29 cellular contexts compared by ENCODE assay signal in genomic region chr7:157796846-157797245, GRCh38.
DNase-seq lines count a peak whose midpoint lies in the region; ATAC-seq, FAIRE-seq and TF ChIP-seq lines count a peak whose summit lies in the region.
"Had no signal": no experiment of that assay in that cellular context is flagged by ENCODE, and none has a peak within 500 bp of the region (broad histone marks: within the 10 kb centered on the region; RNA-seq: fewer than 3 reads in every experiment).

No MANE protein-coding gene starts in this region.

- H3K4me1 Mint-ChIP-seq in H9, result peaks cover 38 to 44% of the 10 kb centered on the region in 2 experiments
- H3K4me1 Mint-ChIP-seq in chondrocyte (ENCODE audit: low read depth), result no peaks in the 10 kb centered on the region
- H3K4me1 Mint-ChIP-seq: CD14-positive monocyte; CD4-positive, CD25-positive, alpha-beta regulatory T cell; CD8-positive, alpha-beta memory T cell had no signal

- H3K9me3 ChIP-seq in H9 (ENCODE audit: control insufficient read depth, low read depth, low read length) (no peaks in the 10 kb centered on the region), kidney (ENCODE audit: control insufficient read depth in 1 of 2, low read length in 2 of 2) (no peaks in the 10 kb centered on the region), neuronal stem cell (replicated peaks in 1 of 2; ENCODE audit: control insufficient read depth in 2 of 2, insufficient read depth in 1 of 2, low read depth in 1 of 2, low read length in 2 of 2) (peaks cover under 1 to 2% of the 10 kb centered on the region in 2 donors), vagina (no peaks in the 10 kb centered on the region), SK-N-SH (no peaks in the 10 kb centered on the region; the same call in 1 of the 2 replicates)
- H3K9me3 ChIP-seq: BE2C, BLaER1 had no signal

- no peaks in the 10 kb centered on the region for H3K23me2 ChIP-seq in H9 (ENCODE audit: insufficient read length, low read depth, low read length, poor library complexity, severe bottlenecking)

- no peak overlapping the region for H3K4me3 Mint-ChIP-seq in H9
- H3K4me3 Mint-ChIP-seq in chondrocyte (ENCODE audit: unreplicated experiment), result no peak overlapping the region
- H3K4me3 Mint-ChIP-seq: CD14-positive monocyte; CD4-positive, alpha-beta memory T cell; CD4-positive, CD25-positive, alpha-beta regulatory T cell; CD8-positive, alpha-beta memory T cell had no signal

- no peak overlapping the region for H3K18ac ChIP-seq in H9 (ENCODE audit: insufficient read length, low read depth, low read length)
- H3K18ac ChIP-seq in neuronal stem cell (ENCODE audit: low read length), result peak overlapping the region; percentile 15

- no peak overlapping the region for H4K8ac ChIP-seq in H9 (replicated peaks; ENCODE audit: insufficient read length, low read depth, low read length)
- H4K8ac ChIP-seq in neuronal stem cell (ENCODE audit: low read depth, low read length), result no peak overlapping the region

- no peak for TF ChIP-seq POLR2A in vagina (IDR thresholded peaks at IDR 0.05)

- H3K4ac ChIP-seq in H9 (ENCODE audit: low read depth, low read length), result no peak overlapping the region
- no peak overlapping the region for H3K4ac ChIP-seq in neuronal stem cell (ENCODE audit: low read length)

- H2BK5ac ChIP-seq in H9 (ENCODE audit: insufficient read length, low read length), result no peak overlapping the region
- H2BK5ac ChIP-seq in neuronal stem cell (ENCODE audit: low read length), result no peak overlapping the region

- H2BK120ac ChIP-seq in H9 (ENCODE audit: low read depth, low read length, poor library complexity, severe bottlenecking) (no peak overlapping the region), neuronal stem cell (ENCODE audit: low read depth, low read length) (no peak overlapping the region)

- no peak for DNase-seq in H9
- DNase-seq in chondrocyte (ENCODE audit: low spot score), result peak; percentile 68
- DNase-seq in kidney, result peak; percentile 20
- no peak for DNase-seq in neuronal stem cell (ENCODE audit: low spot score)
- DNase-seq in vagina (ENCODE audit: extremely low spot score in 2 of 2), result no peak
- no peak for DNase-seq in activated effector memory CD4-positive, alpha-beta T cell treated with Interleukin-2 at 50 U/mL for 16 hours
- no peak for DNase-seq in SK-N-SH
- DNase-seq: 8988T; ACHN; BE2C; C1 segment of cervical spinal cord; CD4-positive, alpha-beta memory T cell; CD4-positive, CD25-positive, alpha-beta regulatory T cell; COR-L47; DMS 273 treated with DMSO at 0.1 percent for 48 hours; DMS153; DMS53; DMS79; DND-41; EL; GDM1 had no signal

- H3K27me3 Mint-ChIP-seq in H9 (ENCODE audit: low read depth), result peaks cover 6% of the 10 kb centered on the region
- peaks cover 6% of the 10 kb centered on the region for H3K27me3 Mint-ChIP-seq in chondrocyte (ENCODE audit: low read depth)
- H3K27me3 Mint-ChIP-seq: CD4-positive, alpha-beta memory T cell had no signal

- H4K20me1 ChIP-seq in H9 (ENCODE audit: control insufficient read depth, insufficient read depth, insufficient read length) (no peaks in the 10 kb centered on the region), SK-N-SH (ENCODE audit: insufficient read depth) (no peaks in the 10 kb centered on the region)
- H4K20me1 ChIP-seq: BLaER1 had no signal

- ATAC-seq in HG03025 (IDR thresholded peaks at IDR 0.05; ENCODE audit: low FRiP score, unreplicated experiment), result no peak
- ATAC-seq: GM12878 had no signal

- H3K27me3 ChIP-seq in H9 (ENCODE audit: insufficient read depth, low read length) (no peaks in the 10 kb centered on the region), neuronal stem cell (ENCODE audit: control insufficient read depth in 3 of 3, insufficient read depth in 3 of 3, low read depth in 1 of 3, low read length in 3 of 3) (peaks cover 0 to 2% (median 0%) of the 10 kb centered on the region in 3 experiments), vagina (no peaks in the 10 kb centered on the region), SK-N-SH (ENCODE audit: insufficient read depth) (no peaks in the 10 kb centered on the region)
- H3K27me3 ChIP-seq: BE2C, BLaER1 had no signal

- no peak overlapping the region for H3T11ph ChIP-seq in H9 (ENCODE audit: low read length)

- H3F3A ChIP-seq in SK-N-SH (replicated peaks; ENCODE audit: insufficient read depth), result no peaks in the 10 kb centered on the region

- H3K56ac ChIP-seq in H9 (ENCODE audit: insufficient read length, low read depth, low read length), result no peak overlapping the region

- POLR2A ChIA-PET in SK-N-SH (lab: Yijun Ruan, JAX), result no interaction called here

- H3K36me3 Mint-ChIP-seq in H9 (ENCODE audit: insufficient read depth in 1 of 3, low read depth in 3 of 3) (peaks cover 0 to 10% (median 0%) of the 10 kb centered on the region in 3 experiments; a peak in 4 of 7 replicates), chondrocyte (ENCODE audit: low read depth) (no peaks in the 10 kb centered on the region)
- H3K36me3 Mint-ChIP-seq: CD14-positive monocyte; CD4-positive, alpha-beta memory T cell; CD4-positive, CD25-positive, alpha-beta regulatory T cell; CD8-positive, alpha-beta memory T cell had no signal

- no peak overlapping the region for H2AFZ ChIP-seq in H9 (ENCODE audit: low read length)
- H2AFZ ChIP-seq in neuronal stem cell (ENCODE audit: low read length), result no peak overlapping the region
- H2AFZ ChIP-seq in SK-N-SH (ENCODE audit: low read depth), result no peak overlapping the region

- intact Hi-C loops in kidney (cut with DNase I), result no loop called here
- intact Hi-C loops in vagina (cut with DNase I), result no loop called here

- H3K14ac ChIP-seq in H9 (ENCODE audit: insufficient read depth, low read length), result peak overlapping the region; percentile 53; the same call in 1 of the 2 replicates
- no peak overlapping the region for H3K14ac ChIP-seq in neuronal stem cell (ENCODE audit: low read length)

- H2BK15ac ChIP-seq in H9 (ENCODE audit: low read depth, low read length) (no peak overlapping the region), neuronal stem cell (ENCODE audit: low read length) (no peak overlapping the region)

- H2BK20ac ChIP-seq in H9 (ENCODE audit: low read depth, low read length, poor library complexity, severe bottlenecking), result no peak overlapping the region

- H4K91ac ChIP-seq in H9 (ENCODE audit: insufficient read length, low read depth, low read length) (peak overlapping the region; percentile 68), neuronal stem cell (ENCODE audit: low read depth, low read length, poor library complexity) (no peak overlapping the region)

- WGBS in H9 (ENCODE audit: extremely low coverage, insufficient read length, low lambda C conversion rate), result no CpG with 5 or more reads among the region's 19 CpGs
- no CpG with 5 or more reads among the region's 19 CpGs for WGBS in neuronal stem cell (ENCODE audit: extremely low coverage in 2 of 2, insufficient read length in 2 of 2, insufficient replicate concordance in 1 of 2), 2 donors
- 52% methylated on average over 19 of the region's 19 CpGs for WGBS in SK-N-SH (ENCODE audit: low lambda C conversion rate)

- CTCF ChIA-PET in SK-N-SH (lab: Yijun Ruan, JAX), result no interaction called here

- TF ChIP-seq CTCF in H9 (conservative IDR thresholded peaks at IDR 0.05) (no peak), chondrocyte (IDR thresholded peaks at IDR 0.05) (no peak), kidney (IDR thresholded peaks at IDR 0.05; ENCODE audit: borderline replicate concordance, extremely low read depth, insufficient read depth) (no peak), vagina (IDR thresholded peaks at IDR 0.05) (no peak), SK-N-SH (IDR thresholded peaks at IDR 0.05) (no peak)

- no peaks in the 10 kb centered on the region for H3K9me2 ChIP-seq in SK-N-SH

- H4K5ac ChIP-seq in H9 (ENCODE audit: insufficient read length, low read depth, low read length), result no peak overlapping the region

- H3K23ac ChIP-seq in H9 (ENCODE audit: insufficient read length, low read depth, low read length) (no peak overlapping the region), neuronal stem cell (ENCODE audit: low read depth, low read length, poor library complexity) (no peak overlapping the region)

- FAIRE-seq in kidney (lab: Jason Lieb, UNC), result no peak
- FAIRE-seq: A204.1, GM12878, GM12892, GM18507 had no signal

- 0 out of 7 replicates have a peak overlapping the region, but pooled peaks of 1 of the 3 experiments have one; percentile 8 for H3K27ac Mint-ChIP-seq in H9
- no peak overlapping the region for H3K27ac Mint-ChIP-seq in chondrocyte (ENCODE audit: unreplicated experiment)
- H3K27ac Mint-ChIP-seq: CD4-positive, alpha-beta memory T cell; CD4-positive, CD25-positive, alpha-beta regulatory T cell had no signal

- H3K36me3 ChIP-seq in kidney (ENCODE audit: control insufficient read depth in 1 of 2, insufficient read depth in 2 of 2, low read length in 2 of 2) (no peaks in the 10 kb centered on the region), neuronal stem cell (replicated peaks in 1 of 2; ENCODE audit: control insufficient read depth in 2 of 2, insufficient read depth in 2 of 2, low read length in 2 of 2) (no peaks in the 10 kb centered on the region), vagina (no peaks in the 10 kb centered on the region), SK-N-SH (replicated peaks in 1 of 2; ENCODE audit: control insufficient read depth in 1 of 2, insufficient read depth in 2 of 2, low read length in 1 of 2) (no peaks in the 10 kb centered on the region)
- H3K36me3 ChIP-seq: BE2C, BLaER1 had no signal

- H3K4me2 ChIP-seq in H9 (ENCODE audit: insufficient read depth, insufficient read length, low read length) (no peak overlapping the region), neuronal stem cell (ENCODE audit: insufficient read depth, low read length, poor library complexity, severe bottlenecking) (no peak overlapping the region), SK-N-SH (no peak overlapping the region)
- H3K4me2 ChIP-seq: BLaER1 had no signal

- H3K27ac ChIP-seq in H9 (ENCODE audit: insufficient read length, low read depth, low read length) (no peak overlapping the region), kidney (ENCODE audit: low read depth in 2 of 2, low read length in 2 of 2) (no peak overlapping the region), neuronal stem cell (replicated peaks; ENCODE audit: low read length) (no peak overlapping the region), vagina (no peak overlapping the region), SK-N-SH (ENCODE audit: low read depth in 2 of 2, low read length in 1 of 2) (no peak overlapping the region)
- H3K27ac ChIP-seq: BLaER1 had no signal

- no peaks in the 10 kb centered on the region for H3K79me2 ChIP-seq in H9 (ENCODE audit: insufficient read depth, low read length)
- H3K79me2 ChIP-seq in SK-N-SH (ENCODE audit: insufficient read depth), result no peaks in the 10 kb centered on the region

- H3K4me3 ChIP-seq in kidney (ENCODE audit: low read length in 2 of 2), result no peak overlapping the region
- no peak overlapping the region for H3K4me3 ChIP-seq in neuronal stem cell (ENCODE audit: low read length in 2 of 2)
- H3K4me3 ChIP-seq in vagina, result no peak overlapping the region
- H3K4me3 ChIP-seq in SK-N-SH (ENCODE audit: low read depth in 2 of 2, low read length in 1 of 2), result no peak overlapping the region
- H3K4me3 ChIP-seq: BLaER1, GM12878 had no signal

- H3K79me1 ChIP-seq in H9 (ENCODE audit: insufficient read depth, low read depth, low read length, poor library complexity, severe bottlenecking) (no peaks in the 10 kb centered on the region), neuronal stem cell (ENCODE audit: low read depth, low read length) (no peaks in the 10 kb centered on the region)

- H2AK5ac ChIP-seq in H9 (ENCODE audit: insufficient read length, low read length) (no peak overlapping the region), neuronal stem cell (ENCODE audit: low read depth, low read length) (no peak overlapping the region)

- H3K4me1 ChIP-seq in H9 (ENCODE audit: insufficient read depth, low read length) (peaks cover 6% of the 10 kb centered on the region; the same call in 1 of the 2 replicates), kidney (ENCODE audit: control insufficient read depth in 1 of 2, insufficient read depth in 1 of 2, low read depth in 1 of 2, low read length in 2 of 2) (no peaks in the 10 kb centered on the region), neuronal stem cell (ENCODE audit: control insufficient read depth in 2 of 2, insufficient read depth in 1 of 2, low read depth in 1 of 2, low read length in 2 of 2) (peaks cover 13 to 15% of the 10 kb centered on the region in 2 donors), vagina (no peaks in the 10 kb centered on the region), SK-N-SH (ENCODE audit: control insufficient read depth in 1 of 2, insufficient read depth in 2 of 2, low read depth in 1 of 2, low read length in 1 of 2) (no peaks in the 10 kb centered on the region)
- H3K4me1 ChIP-seq: BE2C had no signal

- no peak for TF ChIP-seq EP300 in SK-N-SH (IDR thresholded peaks at IDR 0.05; ENCODE audit: borderline replicate concordance in 1 of 2, low read depth in 1 of 2, low read length in 1 of 2)

- H2BK12ac ChIP-seq in H9 (ENCODE audit: insufficient read length, low read depth, low read length) (no peak overlapping the region), neuronal stem cell (ENCODE audit: low read length) (no peak overlapping the region)

- no peak for TF ChIP-seq RAD21 in SK-N-SH (IDR thresholded peaks at IDR 0.05; ENCODE audit: low read length)

- H3K9me3 Mint-ChIP-seq in H9 (no peaks in the 10 kb centered on the region), chondrocyte (ENCODE audit: low read depth) (no peaks in the 10 kb centered on the region)
- H3K9me3 Mint-ChIP-seq: CD4-positive, alpha-beta memory T cell; CD4-positive, CD25-positive, alpha-beta regulatory T cell had no signal

- H3K9ac ChIP-seq in H9 (ENCODE audit: extremely low read depth, insufficient read length, low read length) (no peak overlapping the region), kidney (ENCODE audit: low read length in 2 of 2) (no peak overlapping the region), neuronal stem cell (ENCODE audit: low read depth, low read length, poor library complexity) (no peak overlapping the region), SK-N-SH (no peak overlapping the region)
- H3K9ac ChIP-seq: BLaER1 had no signal

Comparison
In these comparisons a context has a peak if more than half of its experiments do, and no peak if none do; other contexts are left out.
1. DNase-seq: peak in chondrocyte (single experiment) and kidney (single experiment); none in H9 (single experiment), neuronal stem cell (single experiment), vagina (0 of 2), activated effector memory CD4-positive, alpha-beta T cell treated with Interleukin-2 at 50 U/mL for 16 hours (single experiment) and SK-N-SH (single experiment).